ENCODE assay signal across 9 cellular contexts in the genomic region with DNA sequence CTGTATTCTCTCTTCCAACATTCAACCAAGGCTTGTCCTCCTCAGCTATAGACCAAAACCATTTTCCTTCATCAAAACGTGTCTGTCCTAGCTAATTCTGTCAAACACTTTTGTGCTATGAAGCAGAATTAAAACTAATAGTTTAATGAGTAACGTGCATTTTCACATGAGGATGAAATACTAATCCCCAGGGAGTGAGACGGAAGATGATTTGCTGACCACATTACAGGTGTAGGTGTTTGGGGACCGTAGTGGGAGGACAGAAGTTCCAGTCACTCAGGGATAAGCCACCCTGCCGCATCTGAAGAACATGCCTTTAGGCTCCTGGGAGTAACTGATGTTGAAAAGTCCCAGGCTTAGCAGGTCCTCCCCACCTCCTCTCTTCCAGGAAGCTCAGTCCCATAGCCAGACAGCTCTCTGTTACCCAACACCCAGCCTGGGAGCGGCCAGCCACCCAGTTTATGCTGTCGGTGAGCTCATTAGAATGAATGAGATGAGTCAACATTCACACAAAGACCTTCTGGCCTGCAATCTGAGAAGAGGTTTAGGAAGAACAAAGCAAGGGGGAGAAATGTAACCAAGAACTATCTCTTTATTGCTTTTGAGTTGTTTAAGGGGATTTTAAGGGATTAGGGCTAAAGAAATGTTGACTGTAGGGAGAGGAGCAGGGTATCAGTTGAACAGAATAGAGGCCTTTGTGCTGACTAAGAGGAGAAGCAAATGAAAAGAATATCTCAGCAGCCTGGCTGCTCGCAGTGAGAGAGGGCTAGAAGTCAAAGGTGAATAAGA.
DNase-seq lines count a peak whose midpoint lies in the region; ATAC-seq and TF ChIP-seq lines count a peak whose summit lies in the region.
"Had no signal": no experiment of that assay in that cellular context is flagged by ENCODE, and none has a peak within 500 bp of the region (broad histone marks: within the 10 kb centered on the region; RNA-seq: fewer than 3 reads in every experiment).

No MANE protein-coding gene starts in this region.

- H3K9ac ChIP-seq in MM.1S (ENCODE audit: low read length), result no peak overlapping the region

- peaks cover 0 to 3% (median 0%) of the 10 kb centered on the region in 4 donors for H3K4me1 Mint-ChIP-seq in naive thymus-derived CD8-positive, alpha-beta T cell

- H3K36me3 ChIP-seq in left lung (no peaks in the 10 kb centered on the region), MM.1S (replicated peaks; ENCODE audit: insufficient read depth, low read length) (no peaks in the 10 kb centered on the region)

- H3K4me1 ChIP-seq in left lung, result no peaks in the 10 kb centered on the region
- H3K4me1 ChIP-seq in MM.1S (ENCODE audit: low read length), result no peaks in the 10 kb centered on the region

- H3K4me3 ChIP-seq in left lung, result no peak overlapping the region
- no peak overlapping the region for H3K4me3 ChIP-seq in MM.1S (ENCODE audit: low read length)
- H3K4me3 ChIP-seq: SK-N-MC had no signal

- POLR2A ChIA-PET in naive thymus-derived CD8-positive, alpha-beta T cell (lab: Charles Lee), result no interaction called here

- no peaks in the 10 kb centered on the region for H3K36me3 Mint-ChIP-seq in naive thymus-derived CD8-positive, alpha-beta T cell

- peaks cover 15 to 47% (median 22%) of the 10 kb centered on the region in 5 donors for H3K27me3 Mint-ChIP-seq in naive thymus-derived CD8-positive, alpha-beta T cell

- TF ChIP-seq CTCF in left lung (IDR thresholded peaks at IDR 0.05) (no peak), MM.1S (IDR thresholded peaks at IDR 0.05; ENCODE audit: low read length) (no peak)

- no peak overlapping the region for H3K27ac Mint-ChIP-seq in naive thymus-derived CD8-positive, alpha-beta T cell

- H3K9me3 ChIP-seq in left lung, result no peaks in the 10 kb centered on the region
- H3K9me3 ChIP-seq in MM.1S (replicated peaks; ENCODE audit: insufficient read depth, low read length), result no peaks in the 10 kb centered on the region

- no peaks in the 10 kb centered on the region; the same call in 1 of the 2 replicates for H3F3A ChIP-seq in MM.1S (ENCODE audit: insufficient read depth, low read length)

- no peak overlapping the region for H3K4me3 Mint-ChIP-seq in naive thymus-derived CD8-positive, alpha-beta T cell

- peaks cover 0 to 1% (median 0%) of the 10 kb centered on the region in 9 donors for H3K9me3 Mint-ChIP-seq in naive thymus-derived CD8-positive, alpha-beta T cell

- no peaks in the 10 kb centered on the region for H3K9me2 ChIP-seq in MM.1S (replicated peaks; ENCODE audit: insufficient read depth, low read length)

- H3K79me2 ChIP-seq in MM.1S (ENCODE audit: low read length), result no peaks in the 10 kb centered on the region

- H3K4me2 ChIP-seq in MM.1S (ENCODE audit: low read depth, low read length), result no peak overlapping the region

- no peak overlapping the region for H2AFZ ChIP-seq in MM.1S (ENCODE audit: low read length)

- H3K27me3 ChIP-seq in left lung (no peaks in the 10 kb centered on the region), MM.1S (replicated peaks; ENCODE audit: insufficient read depth, low read length) (no peaks in the 10 kb centered on the region)

- no peaks in the 10 kb centered on the region for H4K20me1 ChIP-seq in MM.1S (ENCODE audit: insufficient read depth, low read length)

- DNase-seq in NCI-H69 (lab: John Stamatoyannopoulos, UW), result peak; percentile 92
- DNase-seq in left lung, result no peak
- no peak for DNase-seq in naive thymus-derived CD8-positive, alpha-beta T cell
- no peak for DNase-seq in mesenteric fat pad (ENCODE audit: low spot score)
- no peak for DNase-seq in MM.1S
- no peak for DNase-seq in AG08396 (ENCODE audit: low spot score)

- H3K27ac ChIP-seq in left lung, result no peak overlapping the region
- H3K27ac ChIP-seq in MM.1S (ENCODE audit: low read length), result no peak overlapping the region
- H3K27ac ChIP-seq: SK-N-MC had no signal

- intact Hi-C loops in left lung (cut with DNase I), result no loop called here

- ATAC-seq in GM19351 (IDR thresholded peaks at IDR 0.05; ENCODE audit: unreplicated experiment) (peak; percentile 70), HG03064 (IDR thresholded peaks at IDR 0.05; ENCODE audit: low read depth, unreplicated experiment) (peak; percentile 58), left lung (peak; percentile 88)
- no peak for ATAC-seq in naive thymus-derived CD8-positive, alpha-beta T cell

Comparison
In these comparisons a context has a peak if more than half of its experiments do, and no peak if none do; other contexts are left out.
1. ATAC-seq: peak in GM19351 (single experiment), HG03064 (single experiment) and left lung (single experiment); none in naive thymus-derived CD8-positive, alpha-beta T cell (0 of 2).